Comparison of ENCODE assay signal across 15 cellular contexts in the genomic region with DNA sequence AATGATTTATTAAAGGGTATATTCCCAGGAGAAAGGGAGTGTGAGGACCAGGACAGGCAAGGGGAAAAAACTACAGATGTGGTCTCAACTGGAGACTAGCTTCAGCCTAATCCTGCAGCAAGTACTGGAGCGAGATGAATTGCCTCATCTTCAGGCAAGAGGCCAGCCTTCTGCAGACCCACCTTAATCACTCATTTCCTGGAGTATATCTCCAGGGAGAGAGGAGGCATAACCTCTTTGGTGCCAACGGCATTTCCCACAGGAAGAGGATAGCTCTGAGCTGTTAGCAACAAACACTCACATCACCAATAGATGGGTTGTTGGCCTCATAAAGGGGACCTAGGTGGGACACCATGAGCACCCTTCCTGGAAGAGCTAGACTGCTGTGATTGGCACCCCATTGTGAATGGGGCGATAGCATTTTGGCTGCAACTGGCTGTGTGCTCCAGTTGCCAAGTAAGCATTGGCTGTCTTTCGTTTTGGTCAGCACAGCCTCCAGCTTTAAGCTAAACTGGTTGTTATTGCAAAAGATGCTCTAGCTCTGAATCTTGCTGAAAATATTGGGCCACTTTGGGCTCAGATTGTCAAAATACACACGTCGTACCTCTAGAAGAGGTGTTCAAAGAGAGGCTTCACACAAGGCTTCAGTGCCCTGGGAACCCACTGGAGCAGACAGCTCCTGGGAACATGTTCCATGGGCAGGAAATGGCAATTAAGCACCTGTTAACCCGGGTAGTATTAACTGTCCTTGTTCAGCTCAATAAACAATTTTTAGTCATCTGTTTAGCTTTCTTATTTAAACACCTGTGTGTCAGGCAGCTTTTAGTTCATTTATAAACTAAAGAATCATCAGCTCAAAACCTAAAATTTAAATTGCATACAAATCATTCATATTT.
DNase-seq lines count a peak whose midpoint lies in the region; TF ChIP-seq lines count a peak whose summit lies in the region.
"Had no signal": no experiment of that assay in that cellular context is flagged by ENCODE, and none has a peak within 500 bp of the region (broad histone marks: within the 10 kb centered on the region; RNA-seq: fewer than 3 reads in every experiment).

No MANE protein-coding gene starts in this region.

- POLR2A ChIA-PET in MCF 10A (lab: Yijun Ruan, JAX), result no interaction called here

- BruUV-seq in MCF 10A (replicated peaks; lab: Mats Ljungman, UMichigan), result no TSS peak

- H3K4me1 ChIP-seq in breast epithelium, result no peaks in the 10 kb centered on the region
- peaks cover 10% of the 10 kb centered on the region for H3K4me1 ChIP-seq in skeletal muscle satellite cell (ENCODE audit: control insufficient read depth, insufficient read depth, low read length)
- H3K4me1 ChIP-seq in testis, result no peaks in the 10 kb centered on the region

- intact Hi-C loops in MCF 10A (cut with micrococcal nuclease), result no loop called here
- intact Hi-C loops in breast epithelium (cut with DNase I; ENCODE audit: low total_unique reads), result no loop called here
- intact Hi-C loops in testis (cut with DNase I; ENCODE audit: low total_unique reads), result no loop called here

- H3K9me3 ChIP-seq in breast epithelium (no peaks in the 10 kb centered on the region), skeletal muscle satellite cell (replicated peaks; ENCODE audit: low read length) (no peaks in the 10 kb centered on the region), testis (no peaks in the 10 kb centered on the region)

- H3K36me3 ChIP-seq in breast epithelium, result no peaks in the 10 kb centered on the region
- no peaks in the 10 kb centered on the region for H3K36me3 ChIP-seq in skeletal muscle satellite cell (ENCODE audit: insufficient read depth, low read length)
- H3K36me3 ChIP-seq in testis (ENCODE audit: low read depth, missing control alignments), result no peaks in the 10 kb centered on the region

- H3K27ac ChIP-seq in breast epithelium (no peak overlapping the region), testis (no peak overlapping the region)
- H3K27ac ChIP-seq: skin epidermis had no signal

- no peak overlapping the region for H3K4me3 ChIP-seq in breast epithelium
- H3K4me3 ChIP-seq in choroid plexus epithelial cell (ENCODE audit: low read depth, low read length), result no peak overlapping the region
- H3K4me3 ChIP-seq in skeletal muscle satellite cell (ENCODE audit: low read length), result peak overlapping the region; percentile 7
- H3K4me3 ChIP-seq in testis, result no peak overlapping the region
- H3K4me3 ChIP-seq: skin epidermis had no signal

- no peak overlapping the region for H3K9ac ChIP-seq in skeletal muscle satellite cell (ENCODE audit: low read depth, low read length)

- no peaks in the 10 kb centered on the region for H3K4me1 Mint-ChIP-seq in MCF 10A (ENCODE audit: insufficient read depth, unreplicated experiment)
- H3K4me1 Mint-ChIP-seq: activated CD4-positive, alpha-beta T cell treated with anti-CD3 and anti-CD28 coated beads for 36 hours; nephron progenitor cell; T-helper 17 cell had no signal

- peaks cover 12% of the 10 kb centered on the region for H3K27me3 Mint-ChIP-seq in MCF 10A (ENCODE audit: insufficient read depth, unreplicated experiment)
- H3K27me3 Mint-ChIP-seq: activated CD4-positive, alpha-beta T cell treated with anti-CD3 and anti-CD28 coated beads for 36 hours; activated T-cell treated with anti-CD3 and anti-CD28 coated beads, Interleukin-2, amount 50 U/mL, for 24 hours; T-helper 17 cell had no signal

- no peak for TF ChIP-seq POLR2A in breast epithelium (IDR thresholded peaks at IDR 0.05)
- no peak for TF ChIP-seq POLR2A in testis (IDR thresholded peaks at IDR 0.05)

- no peak overlapping the region for H3K27ac Mint-ChIP-seq in MCF 10A (ENCODE audit: low read depth, unreplicated experiment)
- H3K27ac Mint-ChIP-seq: activated CD4-positive, alpha-beta T cell treated with anti-CD3 and anti-CD28 coated beads for 36 hours; activated T-cell treated with anti-CD3 and anti-CD28 coated beads, Interleukin-2, amount 50 U/mL, for 24 hours; nephron progenitor cell; T-helper 17 cell had no signal

- DNase-seq in MCF 10A (ENCODE audit: unreplicated experiment), result peak; percentile 69
- DNase-seq in breast epithelium (ENCODE audit: low spot score in 2 of 2), result no peak
- DNase-seq in NCI-H2171 (lab: John Stamatoyannopoulos, UW), result peak; percentile 30
- DNase-seq in choroid plexus epithelial cell (ENCODE audit: low read depth), result peak; percentile 5
- no peak for DNase-seq in testis
- DNase-seq in GM19238 (ENCODE audit: insufficient read length, low spot score), result no peak
- DNase-seq in activated T-cell treated with anti-CD3 and anti-CD28 coated beads, Interleukin-2, amount 50 U/mL, for 48 hours, result no peak
- DNase-seq: activated CD4-positive, alpha-beta T cell treated with anti-CD3 and anti-CD28 coated beads for 36 hours; activated T-cell treated with anti-CD3 and anti-CD28 coated beads, Interleukin-2, amount 50 U/mL, for 24 hours; KBM-7; NCI-H2227 treated with DMSO at 0.1 percent for 48 hours; nephron progenitor cell; T-helper 17 cell had no signal

- H3K9me3 Mint-ChIP-seq in MCF 10A (ENCODE audit: unreplicated experiment), result no peaks in the 10 kb centered on the region
- H3K9me3 Mint-ChIP-seq: activated T-cell treated with anti-CD3 and anti-CD28 coated beads, Interleukin-2, amount 50 U/mL, for 24 hours; nephron progenitor cell had no signal

- no peaks in the 10 kb centered on the region for H3K36me3 Mint-ChIP-seq in MCF 10A (ENCODE audit: insufficient read depth, unreplicated experiment)

- 72 to 83% methylated on average over 7 of the region's 7 CpGs for WGBS in testis, 2 donors

- no peak overlapping the region for H3K4me2 ChIP-seq in skeletal muscle satellite cell (ENCODE audit: low read length)

- H3K27me3 ChIP-seq in breast epithelium (no peaks in the 10 kb centered on the region), skeletal muscle satellite cell (ENCODE audit: control insufficient read depth, insufficient read depth, low read length) (no peaks in the 10 kb centered on the region), testis (no peaks in the 10 kb centered on the region)

- H3K4me3 Mint-ChIP-seq in MCF 10A (ENCODE audit: unreplicated experiment), result no peak overlapping the region
- H3K4me3 Mint-ChIP-seq: activated CD4-positive, alpha-beta T cell treated with anti-CD3 and anti-CD28 coated beads for 36 hours; activated T-cell treated with anti-CD3 and anti-CD28 coated beads, Interleukin-2, amount 50 U/mL, for 24 hours; nephron progenitor cell; T-helper 17 cell had no signal

- no peak for TF ChIP-seq CTCF in MCF 10A (IDR thresholded peaks at IDR 0.05; ENCODE audit: unreplicated experiment)
- TF ChIP-seq CTCF in breast epithelium (IDR thresholded peaks at IDR 0.05), result no peak
- TF ChIP-seq CTCF in choroid plexus epithelial cell (conservative IDR thresholded peaks at IDR 0.05; ENCODE audit: low read depth, low read length), result no peak
- TF ChIP-seq CTCF in testis (IDR thresholded peaks at IDR 0.05), result no peak

- CTCF ChIA-PET in MCF 10A (lab: Yijun Ruan, JAX), result no interaction called here

Comparison
In these comparisons a context has a peak if more than half of its experiments do, and no peak if none do; other contexts are left out.
1. DNase-seq: peak in MCF 10A (single experiment), NCI-H2171 (single experiment) and choroid plexus epithelial cell (single experiment); none in breast epithelium (0 of 2), testis (single experiment), GM19238 (single experiment) and activated T-cell treated with anti-CD3 and anti-CD28 coated beads, Interleukin-2, amount 50 U/mL, for 48 hours (0 of 2).